ENCODE assay signal across 31 cellular contexts in the genomic region with DNA sequence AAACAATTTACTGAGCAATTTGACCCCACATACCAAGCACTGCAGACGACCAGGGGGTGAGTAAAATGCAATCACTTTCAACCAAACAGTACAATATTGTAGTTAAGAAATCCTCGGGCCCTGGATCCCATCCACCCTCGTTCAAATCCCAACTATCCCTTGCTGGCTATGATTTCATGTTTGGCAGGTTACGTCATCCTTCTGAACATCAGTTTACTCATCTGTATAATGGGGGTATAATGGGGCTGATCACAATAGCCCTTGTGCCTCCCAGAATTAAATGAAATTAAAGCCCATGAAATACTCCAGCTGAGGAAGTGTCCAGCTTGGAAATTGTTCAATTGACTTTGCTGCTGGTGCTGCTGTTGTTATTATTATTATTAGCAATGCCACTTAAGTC. TPM values are rescaled to one million over a fixed set of nuclear protein-coding genes. Genes with fewer than 3 reads are reported as not detected.
"Had no signal": no experiment of that assay in that cellular context is flagged by ENCODE, and none has a peak within 500 bp of the region (broad histone marks: within the 10 kb centered on the region; RNA-seq: fewer than 3 reads in every experiment).

No MANE protein-coding gene starts in this region.

- H3K9me3 Mint-ChIP-seq: mesothelial cell of epicardium; natural killer cell; nephron progenitor cell; stimulated activated effector memory CD8-positive, alpha-beta T cell treated with anti-CD3 and anti-CD28 coated beads, Interleukin-12 subunit alpha, Interleukin-12 subunit beta, amount 100 ng/mL, for 72 hours; stimulated activated naive CD8-positive, alpha-beta T cell treated with anti-CD3 and anti-CD28 coated beads, Interleukin-15, Interleukin-2, amounts not matched to agents 100 ng/mL and 50 ng/mL, for 24 hours had no signal

- DNase-seq: left colon; left lung; mesendoderm; naive B cell; natural killer cell; nephron progenitor cell; ovary; sigmoid colon; small intestine; stimulated activated CD4-positive, alpha-beta T cell treated with anti-CD3 and anti-CD28 coated beads, Interleukin-12 subunit alpha, Interleukin-12 subunit beta, amount 100 ng/mL, for 4 hours; stimulated activated CD4-positive, alpha-beta T cell treated with anti-CD3 and anti-CD28 coated beads, Interleukin-15, amount 100 ng/mL, for 24 hours; stimulated activated CD4-positive, alpha-beta T cell treated with anti-CD3 and anti-CD28 coated beads, Interleukin-2, amount 100 ng/mL, for 24 hours; stimulated activated CD4-positive, alpha-beta T cell treated with anti-CD3 and anti-CD28 coated beads, Interleukin-4, amount 100 ng/mL, for 1 hour; stimulated activated naive CD4-positive, alpha-beta T cell; substantia nigra had no signal

- H3K27me3 ChIP-seq: heart left ventricle, hepatocyte, left lung, ovary, sigmoid colon, tibial nerve, uterus had no signal

- H3K27me3 Mint-ChIP-seq: progenitor cell of endocrine pancreas; stimulated activated naive CD8-positive, alpha-beta T cell treated with anti-CD3 and anti-CD28 coated beads, Interleukin-15, Interleukin-2, amounts not matched to agents 100 ng/mL and 50 ng/mL, for 24 hours; type B pancreatic cell had no signal

- H3K36me3 Mint-ChIP-seq: mesothelial cell of epicardium; naive B cell; natural killer cell; stimulated activated effector memory CD8-positive, alpha-beta T cell treated with anti-CD3 and anti-CD28 coated beads, Interleukin-12 subunit alpha, Interleukin-12 subunit beta, amount 100 ng/mL, for 72 hours; type B pancreatic cell had no signal

- H3K9me3 ChIP-seq: heart left ventricle, left lung, ovary, sigmoid colon, tibial nerve, uterus had no signal

- H3K36me3 ChIP-seq: heart left ventricle, left lung, ovary, sigmoid colon, tibial nerve, uterus had no signal

- H3K4me3 ChIP-seq: heart left ventricle, hepatocyte, left lung, lung, ovary, sigmoid colon, tibial nerve, uterus had no signal

- H3K27ac Mint-ChIP-seq: mesothelial cell of epicardium; natural killer cell; progenitor cell of endocrine pancreas; stimulated activated effector memory CD8-positive, alpha-beta T cell treated with anti-CD3 and anti-CD28 coated beads, Interleukin-12 subunit alpha, Interleukin-12 subunit beta, amount 100 ng/mL, for 72 hours; stimulated activated naive CD8-positive, alpha-beta T cell treated with anti-CD3 and anti-CD28 coated beads, Interleukin-15, Interleukin-2, amounts not matched to agents 100 ng/mL and 50 ng/mL, for 24 hours; type B pancreatic cell had no signal

- H3K79me2 ChIP-seq: hepatocyte had no signal

- H3K4me2 ChIP-seq: hepatocyte had no signal

- H2AFZ ChIP-seq: hepatocyte had no signal

- H3K4me1 ChIP-seq: uterus had no signal

- H3K4me3 Mint-ChIP-seq: mesothelial cell of epicardium; naive B cell; natural killer cell; nephron progenitor cell; stimulated activated effector memory CD8-positive, alpha-beta T cell treated with anti-CD3 and anti-CD28 coated beads, Interleukin-12 subunit alpha, Interleukin-12 subunit beta, amount 100 ng/mL, for 72 hours; stimulated activated naive CD8-positive, alpha-beta T cell treated with anti-CD3 and anti-CD28 coated beads, Interleukin-15, Interleukin-2, amounts not matched to agents 100 ng/mL and 50 ng/mL, for 24 hours; type B pancreatic cell had no signal

- H3K27ac ChIP-seq: hepatocyte, left lung, ovary, sigmoid colon, tibial nerve had no signal

- H3K4me1 Mint-ChIP-seq: naive B cell; natural killer cell; stimulated activated effector memory CD8-positive, alpha-beta T cell treated with anti-CD3 and anti-CD28 coated beads, Interleukin-12 subunit alpha, Interleukin-12 subunit beta, amount 100 ng/mL, for 72 hours had no signal

- FAIRE-seq: keratinocyte, small intestine had no signal

- ATAC-seq: left colon; left lung; natural killer cell; stimulated activated effector memory CD8-positive, alpha-beta T cell treated with anti-CD3 and anti-CD28 coated beads, Interleukin-12 subunit alpha, Interleukin-12 subunit beta, amount 100 ng/mL, for 72 hours had no signal

RNA-seq across cellular contexts. Expression of a gene that starts 20.6 kb away (rescaled TPM):
- total RNA-seq: mononuclear cell, pulmonary artery endothelial cell, renal cortical epithelial cell had no signal
- polyA plus RNA-seq: keratinocyte had no signal

RNA-seq across cellular contexts. Expression of a gene that starts 34.7 kb away (rescaled TPM):
- total RNA-seq: mononuclear cell, natural killer cell, omental fat pad, pulmonary artery endothelial cell, renal cortical epithelial cell, tibial nerve, ureter had no signal
- polyA plus RNA-seq: hepatocyte, keratinocyte had no signal
